Comparison of ENCODE assay signal across 1 cellular context in genomic region chr1:7769673-7770412, GRCh38.
A peak's percentile ranks its signal among the peaks of the same experiment; 100 is the strongest.
TF ChIP-seq lines count a peak whose summit lies in the region.

No MANE protein-coding gene starts in this region.

TF ChIP-seq in K562, 482 proteins besides CTCF, POLR2A, EP300 and RAD21 (continued from another document):
- 0 out of 4 replicates have a peak, but pooled peaks of 1 of the 2 experiments have one; percentile 32 for TF ChIP-seq ZNF318 (IDR thresholded peaks at IDR 0.05; ENCODE audit: borderline replicate concordance in 1 of 2, low read depth in 1 of 2)
- TF ChIP-seq RCOR1 (IDR thresholded peaks at IDR 0.05; ENCODE audit: borderline replicate concordance in 1 of 2, low read depth in 2 of 2, low read length in 2 of 2), result peak in 1 of 2 experiments; percentile 75; a peak in 2 of 4 replicates
- peak; percentile 48; the same call in 1 of the 2 replicates for TF ChIP-seq ZBTB2 (IDR thresholded peaks at IDR 0.05)
- TF ChIP-seq MYC (IDR thresholded peaks at IDR 0.05; ENCODE audit: low read depth, low read length), result peak; percentile 57
- no peak for TF ChIP-seq MYC (CRISPR knock-in tag; IDR thresholded peaks at IDR 0.05; ENCODE audit: borderline replicate concordance, low read depth)
- peak; percentile 89 for TF ChIP-seq CEBPB (tag; IDR thresholded peaks at IDR 0.05)
- TF ChIP-seq ATF1 (CRISPR knock-in tag; IDR thresholded peaks at IDR 0.05), result no peak
- TF ChIP-seq ATF1 (tag; IDR thresholded peaks at IDR 0.05), result peak; percentile 10; the same call in 1 of the 2 replicates
- no peak for TF ChIP-seq GABPB2 (CRISPR knock-in tag; conservative IDR thresholded peaks at IDR 0.05)
- TF ChIP-seq, protein P1, sequence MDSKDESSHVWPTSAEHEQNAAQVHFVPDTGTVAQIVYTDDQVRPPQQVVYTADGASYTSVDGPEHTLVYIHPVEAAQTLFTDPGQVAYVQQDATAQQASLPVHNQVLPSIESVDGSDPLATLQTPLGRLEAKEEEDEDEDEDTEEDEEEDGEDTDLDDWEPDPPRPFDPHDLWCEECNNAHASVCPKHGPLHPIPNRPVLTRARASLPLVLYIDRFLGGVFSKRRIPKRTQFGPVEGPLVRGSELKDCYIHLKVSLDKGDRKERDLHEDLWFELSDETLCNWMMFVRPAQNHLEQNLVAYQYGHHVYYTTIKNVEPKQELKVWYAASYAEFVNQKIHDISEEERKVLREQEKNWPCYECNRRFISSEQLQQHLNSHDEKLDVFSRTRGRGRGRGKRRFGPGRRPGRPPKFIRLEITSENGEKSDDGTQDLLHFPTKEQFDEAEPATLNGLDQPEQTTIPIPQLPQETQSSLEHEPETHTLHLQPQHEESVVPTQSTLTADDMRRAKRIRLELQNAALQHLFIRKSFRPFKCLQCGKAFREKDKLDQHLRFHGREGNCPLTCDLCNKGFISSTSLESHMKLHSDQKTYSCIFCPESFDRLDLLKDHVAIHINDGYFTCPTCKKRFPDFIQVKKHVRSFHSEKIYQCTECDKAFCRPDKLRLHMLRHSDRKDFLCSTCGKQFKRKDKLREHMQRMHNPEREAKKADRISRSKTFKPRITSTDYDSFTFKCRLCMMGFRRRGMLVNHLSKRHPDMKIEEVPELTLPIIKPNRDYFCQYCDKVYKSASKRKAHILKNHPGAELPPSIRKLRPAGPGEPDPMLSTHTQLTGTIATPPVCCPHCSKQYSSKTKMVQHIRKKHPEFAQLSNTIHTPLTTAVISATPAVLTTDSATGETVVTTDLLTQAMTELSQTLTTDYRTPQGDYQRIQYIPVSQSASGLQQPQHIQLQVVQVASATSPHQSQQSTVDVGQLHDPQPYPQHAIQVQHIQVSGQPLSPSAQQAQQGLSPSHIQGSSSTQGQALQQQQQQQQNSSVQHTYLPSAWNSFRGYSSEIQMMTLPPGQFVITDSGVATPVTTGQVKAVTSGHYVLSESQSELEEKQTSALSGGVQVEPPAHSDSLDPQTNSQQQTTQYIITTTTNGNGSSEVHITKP (IDR thresholded peaks at IDR 0.05; ENCODE audit: partially characterized antibody), result peak; percentile 11
- TF ChIP-seq TBL1XR1 (IDR thresholded peaks at IDR 0.05; ENCODE audit: low read length in 2 of 2), result peak in 1 of 2 experiments; percentile 48; a peak in 1 of 4 replicates
- TF ChIP-seq EP400 (IDR thresholded peaks at IDR 0.05), result 0 out of 2 replicates have a peak, but pooled peaks have one; percentile 13
- TF ChIP-seq RBM34 (IDR thresholded peaks at IDR 0.05; ENCODE audit: borderline replicate concordance, insufficient read depth, low read length), result no peak
- TF ChIP-seq SIRT6 (IDR thresholded peaks at IDR 0.05; ENCODE audit: low read depth, low read length), result no peak
- TF ChIP-seq HMG20A (CRISPR knock-in tag; conservative IDR thresholded peaks at IDR 0.05), result no peak
- TF ChIP-seq TRIM24 (IDR thresholded peaks at IDR 0.05), result peak; percentile 46 to 49; a peak in 2 of 4 replicates
- 0 out of 2 replicates have a peak, but pooled peaks have one; percentile 39 for TF ChIP-seq NBN (IDR thresholded peaks at IDR 0.05; ENCODE audit: low read depth)
- TF ChIP-seq MITF (IDR thresholded peaks at IDR 0.05), result no peak
- peak; percentile 13; the same call in 1 of the 2 replicates for TF ChIP-seq PYGO2 (tag; IDR thresholded peaks at IDR 0.05)
- peak; percentile 72 for TF ChIP-seq PKNOX1 (IDR thresholded peaks at IDR 0.05)
- peak; percentile 85 for TF ChIP-seq SMARCE1 (IDR thresholded peaks at IDR 0.05)
- TF ChIP-seq CTBP1 (IDR thresholded peaks at IDR 0.05; ENCODE audit: borderline replicate concordance), result peak; percentile 66; the same call in 1 of the 2 replicates
- TF ChIP-seq U2AF2 (optimal IDR thresholded peaks at IDR 0.05; ENCODE audit: low read depth, low read length), result no peak
